In genomic region chr17:56289321-56289720, GRCh38 we compare ENCODE assay signal across 15 cellular contexts.
"Had no signal": no experiment of that assay in that cellular context is flagged by ENCODE, and none has a peak within 500 bp of the region (broad histone marks: within the 10 kb centered on the region; RNA-seq: fewer than 3 reads in every experiment).

No MANE protein-coding gene starts in this region.

- H3K27ac Mint-ChIP-seq: activated CD4-positive, alpha-beta memory T cell treated with anti-CD3 and anti-CD28 coated beads for 36 hours; activated CD8-positive, alpha-beta memory T cell treated with anti-CD3 and anti-CD28 coated beads, Interleukin-2, amount 10 ng/mL, durations not matched to agents 7 days and 5 days; activated naive CD4-positive, alpha-beta T cell treated with anti-CD3 and anti-CD28 coated beads for 36 hours; activated T-helper 2 cell treated with anti-CD3 and anti-CD28 coated beads, Interferon-gamma antibody, Interleukin-2, Interleukin-4, amounts not matched to agents 10 μg/mL and 5 μg/mL and 100 μg/mL, durations not matched to agents 14 hours and 24 hours and 36 hours; type B pancreatic cell had no signal

- FAIRE-seq: bronchial epithelial cell had no signal

- H2AFZ ChIP-seq: hepatocyte had no signal

- H3K9me3 ChIP-seq: ascending aorta had no signal

- H3K9me3 Mint-ChIP-seq: activated CD4-positive, alpha-beta memory T cell treated with anti-CD3 and anti-CD28 coated beads for 36 hours; activated naive CD4-positive, alpha-beta T cell treated with anti-CD3 and anti-CD28 coated beads for 36 hours; activated naive CD8-positive, alpha-beta T cell treated with anti-CD3 and anti-CD28 coated beads, Interleukin-2, amount 50 U/mL, for 24 hours; activated T-helper 2 cell treated with anti-CD3 and anti-CD28 coated beads, Interferon-gamma antibody, Interleukin-2, Interleukin-4, amounts not matched to agents 10 μg/mL and 5 μg/mL and 100 μg/mL, durations not matched to agents 14 hours and 24 hours and 36 hours; naive thymus-derived CD4-positive, alpha-beta T cell; type B pancreatic cell had no signal

- H3K36me3 ChIP-seq: ascending aorta had no signal

- H3K27me3 Mint-ChIP-seq: activated CD4-positive, alpha-beta memory T cell treated with anti-CD3 and anti-CD28 coated beads for 36 hours; activated CD4-positive, alpha-beta T cell treated with anti-CD3 and anti-CD28 coated beads for 36 hours; activated CD8-positive, alpha-beta memory T cell treated with anti-CD3 and anti-CD28 coated beads, Interleukin-2, amount 10 ng/mL, durations not matched to agents 7 days and 5 days; activated naive CD8-positive, alpha-beta T cell treated with anti-CD3 and anti-CD28 coated beads, Interleukin-2, amount 50 U/mL, for 24 hours; naive thymus-derived CD4-positive, alpha-beta T cell had no signal

- H3K4me2 ChIP-seq: hepatocyte had no signal

- H3K4me3 ChIP-seq: ascending aorta, hepatocyte had no signal

- DNase-seq: activated CD4-positive, alpha-beta memory T cell treated with anti-CD3 and anti-CD28 coated beads for 36 hours; activated CD4-positive, alpha-beta T cell treated with anti-CD3 and anti-CD28 coated beads for 36 hours; activated CD8-positive, alpha-beta memory T cell treated with anti-CD3 and anti-CD28 coated beads, Interleukin-2, amount 10 ng/mL, durations not matched to agents 7 days and 5 days; activated naive CD4-positive, alpha-beta T cell treated with anti-CD3 and anti-CD28 coated beads for 36 hours; activated naive CD8-positive, alpha-beta T cell treated with anti-CD3 and anti-CD28 coated beads, Interleukin-2, amount 50 U/mL, for 24 hours; activated T-cell treated with anti-CD3 and anti-CD28 coated beads, Interleukin-2, amount 50 U/mL, for 1 hour; islet precursor cell; naive thymus-derived CD4-positive, alpha-beta T cell; stimulated activated naive CD8-positive, alpha-beta T cell treated with anti-CD3 and anti-CD28 coated beads, Interleukin-15, Interleukin-2, amounts not matched to agents 100 U/mL and 50 U/mL, for 24 hours had no signal

- H3K36me3 Mint-ChIP-seq: activated CD4-positive, alpha-beta memory T cell treated with anti-CD3 and anti-CD28 coated beads for 36 hours; activated CD8-positive, alpha-beta memory T cell treated with anti-CD3 and anti-CD28 coated beads, Interleukin-2, amount 10 ng/mL, durations not matched to agents 7 days and 5 days; type B pancreatic cell had no signal

- ATAC-seq: activated CD4-positive, alpha-beta T cell treated with anti-CD3 and anti-CD28 coated beads for 36 hours; activated CD8-positive, alpha-beta memory T cell treated with anti-CD3 and anti-CD28 coated beads, Interleukin-2, amount 10 ng/mL, durations not matched to agents 7 days and 5 days; activated naive CD8-positive, alpha-beta T cell treated with anti-CD3 and anti-CD28 coated beads, Interleukin-2, amount 50 U/mL, for 24 hours; naive thymus-derived CD4-positive, alpha-beta T cell; stimulated activated naive CD8-positive, alpha-beta T cell treated with anti-CD3 and anti-CD28 coated beads, Interleukin-15, Interleukin-2, amounts not matched to agents 100 U/mL and 50 U/mL, for 24 hours had no signal

- H3K4me3 Mint-ChIP-seq: activated CD4-positive, alpha-beta memory T cell treated with anti-CD3 and anti-CD28 coated beads for 36 hours; activated CD4-positive, alpha-beta T cell treated with anti-CD3 and anti-CD28 coated beads for 36 hours; activated CD8-positive, alpha-beta memory T cell treated with anti-CD3 and anti-CD28 coated beads, Interleukin-2, amount 10 ng/mL, durations not matched to agents 7 days and 5 days; activated naive CD4-positive, alpha-beta T cell treated with anti-CD3 and anti-CD28 coated beads for 36 hours; activated naive CD8-positive, alpha-beta T cell treated with anti-CD3 and anti-CD28 coated beads, Interleukin-2, amount 50 U/mL, for 24 hours; type B pancreatic cell had no signal

- H3K27ac ChIP-seq: ascending aorta, epithelial cell of prostate, hepatocyte had no signal

- H3K27me3 ChIP-seq: ascending aorta, hepatocyte had no signal

- H3K79me2 ChIP-seq: hepatocyte had no signal
